In genomic region chr6:170057034-170057734, GRCh38 we compare ENCODE assay signal across 17 cellular contexts.
DNase-seq lines count a peak whose midpoint lies in the region; ATAC-seq and TF ChIP-seq lines count a peak whose summit lies in the region.
"Had no signal": no experiment of that assay in that cellular context is flagged by ENCODE, and none has a peak within 500 bp of the region (broad histone marks: within the 10 kb centered on the region; RNA-seq: fewer than 3 reads in every experiment).

No MANE protein-coding gene starts in this region.

- no peak for TF ChIP-seq POLR2A in transverse colon (IDR thresholded peaks at IDR 0.05)

- TF ChIP-seq EP300 in transverse colon (IDR thresholded peaks at IDR 0.05; ENCODE audit: low read depth) = no peak

- 47 to 82% methylated on average over 3 to 16 of the region's 16 CpGs for WGBS in transverse colon (ENCODE audit: low coverage in 1 of 2), 2 donors

- H2AFZ ChIP-seq in osteoblast (ENCODE audit: low read length) = no peak overlapping the region

- H3K9me3 ChIP-seq in osteoblast (ENCODE audit: low read depth, low read length) = no peaks in the 10 kb centered on the region
- H3K9me3 ChIP-seq in transverse colon = no peaks in the 10 kb centered on the region
- H3K9me3 ChIP-seq in CD8-positive, alpha-beta memory T cell (ENCODE audit: low read length) = no peaks in the 10 kb centered on the region

- H3K9me3 Mint-ChIP-seq in WTC11 (peaks cover 17% of the 10 kb centered on the region; the same call in 1 of the 2 replicates), glutamatergic neuron (ENCODE audit: unreplicated experiment) (peaks cover 3% of the 10 kb centered on the region)
- H3K9me3 Mint-ChIP-seq in CD8-positive, alpha-beta memory T cell = no peaks in the 10 kb centered on the region
- H3K9me3 Mint-ChIP-seq: CD4-positive, alpha-beta T cell had no signal

- H3K4me2 ChIP-seq in osteoblast (ENCODE audit: insufficient read depth, low read length) = no peak overlapping the region

- H3K36me3 ChIP-seq in osteoblast (ENCODE audit: insufficient read depth, low read length) (no peaks in the 10 kb centered on the region), transverse colon (no peaks in the 10 kb centered on the region)
- no peaks in the 10 kb centered on the region for H3K36me3 ChIP-seq in CD8-positive, alpha-beta memory T cell (ENCODE audit: insufficient read depth, low read length)

- no peaks in the 10 kb centered on the region for H4K20me1 ChIP-seq in osteoblast (ENCODE audit: insufficient read depth, low read length)

- H3K4me3 ChIP-seq in osteoblast (ENCODE audit: insufficient read depth, low read length) (no peak overlapping the region), transverse colon (no peak overlapping the region)
- H3K4me3 ChIP-seq in CD8-positive, alpha-beta memory T cell (ENCODE audit: low read length) = no peak overlapping the region

- POLR2A ChIA-PET in WTC11 (lab: Charles Lee) = no interaction called here
- POLR2A ChIA-PET in CD8-positive, alpha-beta memory T cell (lab: Charles Lee) = no interaction called here

- H3K4me3 Mint-ChIP-seq in WTC11 (no peak overlapping the region), glutamatergic neuron (ENCODE audit: unreplicated experiment) (no peak overlapping the region)
- no peak overlapping the region for H3K4me3 Mint-ChIP-seq in CD8-positive, alpha-beta memory T cell
- H3K4me3 Mint-ChIP-seq: B cell; CD4-positive, alpha-beta T cell had no signal

- DNase-seq in WTC11 (ENCODE audit: low spot score) (no peak), glutamatergic neuron (peak; percentile 11), osteoblast (ENCODE audit: insufficient read length, low spot score, missing footprints) (peak; percentile 80), transverse colon (peak; percentile 2), Ammon's horn (ENCODE audit: low spot score) (no peak)
- DNase-seq in CD8-positive, alpha-beta memory T cell = no peak
- DNase-seq: ACHN, DMS79 treated with DMSO at 0.1 percent for 48 hours, HCEC 1CT, NCI-H1436 treated with DMSO at 0.1 percent for 48 hours, NCI-H2081, NCI-H2227 treated with DMSO at 0.1 percent for 48 hours, NCI-H69, PC-3 had no signal

- no peak overlapping the region for H3K27ac ChIP-seq in osteoblast (ENCODE audit: low read depth, low read length)
- H3K27ac ChIP-seq in transverse colon = no peak overlapping the region
- no peak overlapping the region for H3K27ac ChIP-seq in CD8-positive, alpha-beta memory T cell (ENCODE audit: low read depth, low read length)

- ATAC-seq in WTC11 = no peak
- no peak for ATAC-seq in HG02970 (IDR thresholded peaks at IDR 0.05; ENCODE audit: low FRiP score, unreplicated experiment)
- ATAC-seq: PC-3 had no signal

- H3K4me1 Mint-ChIP-seq in WTC11 (peaks cover 5% of the 10 kb centered on the region), glutamatergic neuron (ENCODE audit: low read depth, unreplicated experiment) (peaks cover 3% of the 10 kb centered on the region)
- no peaks in the 10 kb centered on the region for H3K4me1 Mint-ChIP-seq in CD8-positive, alpha-beta memory T cell
- H3K4me1 Mint-ChIP-seq: B cell had no signal

- H3K4me1 ChIP-seq in osteoblast (ENCODE audit: insufficient read depth, low read length) (no peaks in the 10 kb centered on the region), transverse colon (no peaks in the 10 kb centered on the region)
- H3K4me1 ChIP-seq in CD8-positive, alpha-beta memory T cell (ENCODE audit: insufficient read depth, low read length) = no peaks in the 10 kb centered on the region

- no peaks in the 10 kb centered on the region for H3K79me2 ChIP-seq in osteoblast (ENCODE audit: insufficient read depth, low read length)

- H3K27me3 Mint-ChIP-seq in WTC11 (ENCODE audit: low read depth) = no peaks in the 10 kb centered on the region
- H3K27me3 Mint-ChIP-seq in glutamatergic neuron (ENCODE audit: unreplicated experiment) = peaks cover 4% of the 10 kb centered on the region
- H3K27me3 Mint-ChIP-seq in CD8-positive, alpha-beta memory T cell = no peaks in the 10 kb centered on the region
- H3K27me3 Mint-ChIP-seq: B cell; CD4-positive, alpha-beta T cell had no signal

- TF ChIP-seq CTCF in WTC11 (IDR thresholded peaks at IDR 0.05) (no peak), glutamatergic neuron (IDR thresholded peaks at IDR 0.05; ENCODE audit: partially characterized antibody, unreplicated experiment) (no peak), osteoblast (IDR thresholded peaks at IDR 0.05; ENCODE audit: extremely low read depth, low read depth, low read length) (no peak), transverse colon (IDR thresholded peaks at IDR 0.05) (no peak)

- no peaks in the 10 kb centered on the region for H3K27me3 ChIP-seq in osteoblast (ENCODE audit: insufficient read depth, low read length)
- H3K27me3 ChIP-seq in transverse colon = no peaks in the 10 kb centered on the region
- no peaks in the 10 kb centered on the region for H3K27me3 ChIP-seq in CD8-positive, alpha-beta memory T cell (ENCODE audit: insufficient read depth, low read length, poor library complexity, severe bottlenecking)

- intact Hi-C loops in transverse colon (cut with DNase I; ENCODE audit: low total_unique reads) = no loop called here

- no peak overlapping the region for H3K27ac Mint-ChIP-seq in WTC11
- no peak overlapping the region for H3K27ac Mint-ChIP-seq in glutamatergic neuron (ENCODE audit: unreplicated experiment)
- H3K27ac Mint-ChIP-seq in CD8-positive, alpha-beta memory T cell = no peak overlapping the region
- H3K27ac Mint-ChIP-seq: B cell; CD4-positive, alpha-beta T cell had no signal

- H3K36me3 Mint-ChIP-seq in WTC11 = peaks cover 6% of the 10 kb centered on the region
- peaks cover 26% of the 10 kb centered on the region for H3K36me3 Mint-ChIP-seq in glutamatergic neuron (ENCODE audit: unreplicated experiment)
- no peaks in the 10 kb centered on the region for H3K36me3 Mint-ChIP-seq in CD8-positive, alpha-beta memory T cell

- CTCF ChIA-PET in WTC11 (lab: Charles Lee) = no interaction called here
- CTCF ChIA-PET in CD8-positive, alpha-beta memory T cell (lab: Charles Lee) = no interaction called here

- in situ Hi-C loops in transverse colon (cut with MboI; ENCODE audit: low pct_ligation_motif_present in 1 of 4, low pct_unique_long_range_greater_than_20kb in 1 of 4, low sequenced_read_pairs in 3 of 4) = no loop called here

TF ChIP-seq in WTC11, 78 proteins besides CTCF, POLR2A, EP300 and RAD21:
- TF ChIP-seq CREB1 (CRISPR knock-in tag; IDR thresholded peaks at IDR 0.05) (no peak), ZNF281 (CRISPR knock-in tag; IDR thresholded peaks at IDR 0.05) (0 out of 2 replicates have a peak, but pooled peaks have one; percentile 25)

Comparison
In these comparisons a context has a peak if more than half of its experiments do, and no peak if none do; other contexts are left out.
1. DNase-seq: peak in glutamatergic neuron (single experiment), osteoblast (single experiment) and transverse colon (single experiment); none in WTC11 (single experiment), CD8-positive, alpha-beta memory T cell (0 of 5) and Ammon's horn (single experiment).